Comparison of ENCODE assay signal across 24 cellular contexts in the genomic region with DNA sequence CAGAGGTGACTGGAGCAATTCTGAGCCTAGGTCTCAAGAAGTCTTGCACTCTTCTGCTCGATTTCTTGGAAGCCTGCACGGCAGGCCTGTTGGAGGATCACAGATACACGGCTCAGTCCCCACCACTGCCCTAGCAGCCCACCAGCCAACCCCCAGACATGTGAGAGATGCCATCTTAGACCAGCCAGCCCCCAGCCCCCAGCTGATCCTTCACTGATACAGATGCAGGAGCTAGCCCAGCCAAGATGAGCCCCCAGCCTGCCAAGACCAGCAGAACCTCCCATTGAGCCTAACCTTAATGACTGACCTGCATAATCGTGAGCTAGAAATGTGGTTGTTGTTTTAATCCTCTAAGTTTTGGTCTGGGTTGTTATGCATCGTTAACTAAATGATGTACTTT. TPM values are rescaled to one million over a fixed set of nuclear protein-coding genes. Genes with fewer than 3 reads are reported as not detected.
DNase-seq lines count a peak whose midpoint lies in the region; ATAC-seq, FAIRE-seq and TF ChIP-seq lines count a peak whose summit lies in the region.
"Had no signal": no experiment of that assay in that cellular context is flagged by ENCODE, and none has a peak within 500 bp of the region (broad histone marks: within the 10 kb centered on the region; RNA-seq: fewer than 3 reads in every experiment).

No MANE protein-coding gene starts in this region.

- H3K79me2 ChIP-seq in osteoblast (ENCODE audit: insufficient read depth, low read length) = no peaks in the 10 kb centered on the region

- no peaks in the 10 kb centered on the region for H3K4me1 Mint-ChIP-seq in activated CD8-positive, alpha-beta memory T cell treated with anti-CD3 and anti-CD28 coated beads, Interleukin-2, amount 10 ng/mL, durations not matched to agents 7 days and 5 days
- H3K4me1 Mint-ChIP-seq: CD8-positive, alpha-beta memory T cell had no signal

- H3K9me3 ChIP-seq in left ventricle myocardium inferior (replicated peaks) = no peaks in the 10 kb centered on the region
- peaks cover 4% of the 10 kb centered on the region for H3K9me3 ChIP-seq in osteoblast (ENCODE audit: low read depth, low read length)
- no peaks in the 10 kb centered on the region for H3K9me3 ChIP-seq in upper lobe of right lung

- no peak overlapping the region for H3K27ac Mint-ChIP-seq in activated CD8-positive, alpha-beta memory T cell treated with anti-CD3 and anti-CD28 coated beads, Interleukin-2, amount 10 ng/mL, durations not matched to agents 7 days and 5 days
- H3K27ac Mint-ChIP-seq: CD8-positive, alpha-beta memory T cell had no signal

- no peak for FAIRE-seq in D721Med (lab: Jason Lieb, UNC)
- FAIRE-seq: G401.6, GM12892, GM18507 had no signal

- no peak for ATAC-seq in activated CD8-positive, alpha-beta memory T cell treated with anti-CD3 and anti-CD28 coated beads, Interleukin-2, amount 10 ng/mL, durations not matched to agents 7 days and 5 days
- ATAC-seq in left ventricle myocardium superior (no peak), upper lobe of right lung (no peak), HG02763 (IDR thresholded peaks at IDR 0.05; ENCODE audit: unreplicated experiment) (no peak)
- ATAC-seq: Panc1 had no signal

- TF ChIP-seq CTCF in left ventricle myocardium inferior (IDR thresholded peaks at IDR 0.05; ENCODE audit: borderline replicate concordance) (no peak), osteoblast (IDR thresholded peaks at IDR 0.05; ENCODE audit: extremely low read depth, low read depth, low read length) (no peak), upper lobe of right lung (IDR thresholded peaks at IDR 0.05) (no peak), D721Med (IDR thresholded peaks at IDR 0.05; ENCODE audit: insufficient read depth, missing control alignments) (no peak)

- no peak overlapping the region for H3K4me2 ChIP-seq in osteoblast (ENCODE audit: insufficient read depth, low read length)

- H3K27me3 ChIP-seq in left ventricle myocardium inferior (ENCODE audit: low read depth) (peaks cover 93% of the 10 kb centered on the region), osteoblast (ENCODE audit: insufficient read depth, low read length) (peaks cover 16% of the 10 kb centered on the region), upper lobe of right lung (no peaks in the 10 kb centered on the region)

- no peak overlapping the region for H3K4me3 Mint-ChIP-seq in activated CD8-positive, alpha-beta memory T cell treated with anti-CD3 and anti-CD28 coated beads, Interleukin-2, amount 10 ng/mL, durations not matched to agents 7 days and 5 days
- H3K4me3 Mint-ChIP-seq: CD8-positive, alpha-beta memory T cell had no signal

- H3K27me3 Mint-ChIP-seq in activated CD8-positive, alpha-beta memory T cell treated with anti-CD3 and anti-CD28 coated beads, Interleukin-2, amount 10 ng/mL, durations not matched to agents 7 days and 5 days = no peaks in the 10 kb centered on the region

- H3K36me3 ChIP-seq in left ventricle myocardium inferior (no peaks in the 10 kb centered on the region), osteoblast (ENCODE audit: insufficient read depth, low read length) (no peaks in the 10 kb centered on the region), upper lobe of right lung (no peaks in the 10 kb centered on the region)

- H3K9me3 Mint-ChIP-seq in activated CD8-positive, alpha-beta memory T cell treated with anti-CD3 and anti-CD28 coated beads, Interleukin-2, amount 10 ng/mL, durations not matched to agents 7 days and 5 days (ENCODE audit: low read depth) = peaks cover 2% of the 10 kb centered on the region
- H3K9me3 Mint-ChIP-seq: CD8-positive, alpha-beta memory T cell had no signal

- peak; percentile 28 for DNase-seq in activated CD8-positive, alpha-beta memory T cell treated with anti-CD3 and anti-CD28 coated beads, Interleukin-2, amount 50 U/mL, for 48 hours
- no peak for DNase-seq in activated CD8-positive, alpha-beta memory T cell treated with anti-CD3 and anti-CD28 coated beads, Interleukin-2, amount 10 ng/mL, durations not matched to agents 7 days and 5 days
- DNase-seq in left ventricle myocardium superior (peak; percentile 3), left ventricle myocardium inferior (no peak), osteoblast (ENCODE audit: insufficient read length, low spot score, missing footprints) (peak; percentile 65), upper lobe of right lung (peak; percentile 52), D721Med (ENCODE audit: insufficient read length, low spot score) (no peak)
- DNase-seq: AML-193, C1 segment of cervical spinal cord, Calu3, Karpas-422, MV-4-11, NCI-H1105 treated with DMSO at 0.1 percent for 48 hours, NCI-H1694, NCI-H2081, NCI-H2171 treated with DMSO at 0.1 percent for 48 hours, NCI-H524 treated with DMSO at 0.1 percent for 48 hours, NCI-H82 had no signal

- H3K27ac ChIP-seq in left ventricle myocardium inferior (replicated peaks) (no peak overlapping the region), osteoblast (ENCODE audit: low read depth, low read length) (no peak overlapping the region), upper lobe of right lung (no peak overlapping the region)

- CTCF ChIA-PET in activated CD8-positive, alpha-beta memory T cell treated with anti-CD3 and anti-CD28 coated beads, Interleukin-2, amount 10 ng/mL, durations not matched to agents 7 days and 5 days (lab: Charles Lee) = no interaction called here

- no peaks in the 10 kb centered on the region for H4K20me1 ChIP-seq in osteoblast (ENCODE audit: insufficient read depth, low read length)

- no peak overlapping the region for H3K4me3 ChIP-seq in left ventricle myocardium inferior
- H3K4me3 ChIP-seq in osteoblast (ENCODE audit: insufficient read depth, low read length) = no peak overlapping the region
- H3K4me3 ChIP-seq in upper lobe of right lung = no peak overlapping the region

- peaks cover 4% of the 10 kb centered on the region for H3K4me1 ChIP-seq in left ventricle myocardium inferior
- peaks cover 3% of the 10 kb centered on the region for H3K4me1 ChIP-seq in osteoblast (ENCODE audit: insufficient read depth, low read length)
- H3K4me1 ChIP-seq in upper lobe of right lung = no peaks in the 10 kb centered on the region

- intact Hi-C loops in left ventricle myocardium superior (cut with micrococcal nuclease) (no loop called here), left ventricle myocardium inferior (cut with micrococcal nuclease) (no loop called here), upper lobe of right lung (cut with DNase I) (no loop called here)

- no peaks in the 10 kb centered on the region for H3K36me3 Mint-ChIP-seq in activated CD8-positive, alpha-beta memory T cell treated with anti-CD3 and anti-CD28 coated beads, Interleukin-2, amount 10 ng/mL, durations not matched to agents 7 days and 5 days
- H3K36me3 Mint-ChIP-seq: CD8-positive, alpha-beta memory T cell had no signal

- no peak overlapping the region for H2AFZ ChIP-seq in osteoblast (ENCODE audit: low read length)

RNA-seq across cellular contexts. Expression of a gene that starts 47.5 kb away (rescaled TPM):
- total RNA-seq in activated CD8-positive, alpha-beta memory T cell treated with anti-CD3 and anti-CD28 coated beads, Interleukin-2, amount 10 ng/mL, durations not matched to agents 7 days and 5 days = not detected
- total RNA-seq in left ventricle myocardium superior (2.8 TPM), left ventricle myocardium inferior (3.2 TPM), osteoblast (under 0.01 and 0.29 TPM in 2 replicates), upper lobe of right lung (12.3 TPM)
- total RNA-seq: Calu3; CD8-positive, alpha-beta memory T cell had no signal

Comparison
In these comparisons a context has a peak if more than half of its experiments do, and no peak if none do; other contexts are left out.
1. DNase-seq: peak in activated CD8-positive, alpha-beta memory T cell treated with anti-CD3 and anti-CD28 coated beads, Interleukin-2, amount 50 U/mL, for 48 hours (single experiment), left ventricle myocardium superior (single experiment), osteoblast (single experiment) and upper lobe of right lung (single experiment); none in activated CD8-positive, alpha-beta memory T cell treated with anti-CD3 and anti-CD28 coated beads, Interleukin-2, amount 10 ng/mL, durations not matched to agents 7 days and 5 days (single experiment), left ventricle myocardium inferior (single experiment) and D721Med (single experiment).